ENCODE assay signal across 18 cellular contexts in the genomic region with DNA sequence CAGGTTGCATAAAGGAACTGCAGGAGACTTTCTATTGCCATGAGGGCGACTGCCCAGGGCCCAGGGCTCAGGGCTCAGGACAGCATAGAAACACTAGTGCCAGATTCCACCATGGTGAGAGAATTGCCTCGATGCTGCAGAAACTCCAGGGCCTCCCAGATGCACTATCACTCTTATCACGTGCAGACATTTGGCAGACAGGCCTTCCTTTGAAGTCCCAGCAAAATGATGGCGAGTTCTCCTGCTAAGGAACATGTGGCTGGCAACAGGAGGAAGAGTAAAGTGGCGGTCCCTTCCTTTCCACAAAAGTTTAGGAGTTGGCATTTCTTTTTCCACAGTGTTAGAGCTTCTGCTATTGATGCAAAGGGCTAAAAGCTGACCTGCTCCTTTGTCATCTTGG.
DNase-seq lines count a peak whose midpoint lies in the region; ATAC-seq, FAIRE-seq and TF ChIP-seq lines count a peak whose summit lies in the region.
"Had no signal": no experiment of that assay in that cellular context is flagged by ENCODE, and none has a peak within 500 bp of the region (broad histone marks: within the 10 kb centered on the region; RNA-seq: fewer than 3 reads in every experiment).

No MANE protein-coding gene starts in this region.

- intact Hi-C loops in IMR-90 (cut with micrococcal nuclease) (no loop called here), GM12878 (cut with micrococcal nuclease; ENCODE audit: unreplicated experiment) (loop anchor here (10.0 kb wide), 2 partner anchors 200 to 790 kb away; no protein-coding TSS in a partner anchor), dorsolateral prefrontal cortex (cut with DNase I) (loop anchor here in 1 of 2 donors (5.0 to 10.0 kb wide), 2 partner anchors 98 to 490 kb away; no protein-coding TSS in a partner anchor)

- H3K18ac ChIP-seq in IMR-90 (ENCODE audit: low read depth, low read length) = no peak overlapping the region
- H3K18ac ChIP-seq in mesendoderm (ENCODE audit: low read length) = no peak overlapping the region

- no peak for FAIRE-seq in GM12878 (lab: Jason Lieb, UNC)
- FAIRE-seq: A549, D721Med had no signal

- no peak for TF ChIP-seq RAD21 in IMR-90 (IDR thresholded peaks at IDR 0.05; ENCODE audit: low read length)
- no peak for TF ChIP-seq RAD21 in GM12878 (IDR thresholded peaks at IDR 0.05; ENCODE audit: insufficient read depth, low read depth, low read length)

- H3K23ac ChIP-seq in IMR-90 (ENCODE audit: low read depth, low read length) = no peak overlapping the region
- H3K23ac ChIP-seq in mesendoderm (ENCODE audit: low read length) = no peak overlapping the region

- H2BK120ac ChIP-seq in IMR-90 (ENCODE audit: low read depth, low read length) (peak overlapping the region; percentile 36; the same call in 1 of the 2 replicates), mesendoderm (ENCODE audit: low read depth, low read length) (no peak overlapping the region)

- WGBS in IMR-90 (ENCODE audit: extremely low coverage in 2 of 2, insufficient read length in 1 of 2), 2 experiments = 100% methylated on average over 1 of the region's 5 CpGs; no CpG with 5 or more reads in 1 of the 2 experiments
- 20% methylated on average over 5 of the region's 5 CpGs for WGBS in GM12878 (ENCODE audit: insufficient coverage, insufficient replicate concordance, low lambda C conversion rate, missing lambda C conversion rate)
- WGBS in mesendoderm (ENCODE audit: extremely low coverage, insufficient coverage, low lambda C conversion rate) = no CpG with 5 or more reads among the region's 5 CpGs

- ATAC-seq in IMR-90 (ENCODE audit: low read depth) (no peak), GM12878 (peak; percentile 37; the same call in 2 of the 3 replicates)

- H3K9me1 ChIP-seq in IMR-90 (ENCODE audit: insufficient read depth, low read length) = no peaks in the 10 kb centered on the region

- H3K9me3 ChIP-seq in IMR-90 (ENCODE audit: control insufficient read depth, insufficient read depth, low read length) = no peaks in the 10 kb centered on the region; the same call in 1 of the 2 replicates
- H3K9me3 ChIP-seq in GM12878 (replicated peaks; ENCODE audit: control insufficient read depth, insufficient read depth, low read length) = no peaks in the 10 kb centered on the region
- H3K9me3 ChIP-seq: A549; BE2C; BLaER1 treated with 17β-estradiol and CSF1 and Interleukin-3, amounts not matched to agents 10 nM and 100 nM had no signal

- H3K79me1 ChIP-seq in IMR-90 (ENCODE audit: low read depth in 1 of 2, low read length in 2 of 2) = no peaks in the 10 kb centered on the region
- H3K79me1 ChIP-seq in mesendoderm (ENCODE audit: low read length) = no peaks in the 10 kb centered on the region

- no peak for TF ChIP-seq EP300 in GM12878 (IDR thresholded peaks at IDR 0.05; ENCODE audit: borderline replicate concordance in 1 of 2, control insufficient read depth in 1 of 2, low read depth in 2 of 2, low read length in 2 of 2)

- H3K4me2 ChIP-seq in IMR-90 (ENCODE audit: low read depth, low read length) (no peak overlapping the region), GM12878 (ENCODE audit: control insufficient read depth, insufficient read depth) (no peak overlapping the region), mesendoderm (ENCODE audit: low read length) (no peak overlapping the region)
- H3K4me2 ChIP-seq: A549; BLaER1 treated with 17β-estradiol and CSF1 and Interleukin-3, amounts not matched to agents 10 nM and 100 nM; GM23338 had no signal

- peak; percentile 8 for DNase-seq in ELF-1 (ENCODE audit: low read depth, low spot score)
- no peak for DNase-seq in IMR-90
- no peak for DNase-seq in GM12878 (ENCODE audit: low read depth, low spot score)
- DNase-seq in mesendoderm = peak; percentile 68
- DNase-seq in activated CD4-positive, alpha-beta T cell treated with anti-CD3 and anti-CD28 coated beads for 4 hours = no peak
- no peak for DNase-seq in UCSD-AML1 (lab: John Stamatoyannopoulos, UW; ENCODE audit: unreplicated experiment)
- DNase-seq in dorsolateral prefrontal cortex = no peak
- DNase-seq: 8988T; CD4-positive, alpha-beta T cell; CD8-positive, alpha-beta memory T cell; DMS 273 treated with DMSO at 0.1 percent for 48 hours; DMS79; GF-D8 had no signal

- SMC1A ChIA-PET in GM12878 (lab: Charles Lee; ENCODE audit: uncharacterized antibody, unreplicated experiment) = interaction anchor here (0.7 to 10.7 kb wide), 26 partner anchors 7 to 789 kb away, joined by 3 to 228 read pairs (median 5); no protein-coding TSS in a partner anchor

- RAD21 ChIA-PET in GM12878 (lab: Charles Lee; ENCODE audit: unreplicated experiment) = interaction anchor here (0.7 to 6.1 kb wide), 23 partner anchors 54 to 789 kb away, joined by 3 to 118 read pairs (median 6); no protein-coding TSS in a partner anchor

- H2AK5ac ChIP-seq in IMR-90 (ENCODE audit: low read depth, low read length) (no peak overlapping the region), mesendoderm (ENCODE audit: low read length) (no peak overlapping the region)

- TF ChIP-seq CTCF in IMR-90 (conservative IDR thresholded peaks at IDR 0.05; ENCODE audit: low read depth, low read length) (no peak), GM12878 (IDR thresholded peaks at IDR 0.05 in 2 of 3, conservative IDR thresholded peaks at IDR 0.05 in 1 of 3; ENCODE audit: control insufficient read depth in 2 of 3, extremely low read depth in 1 of 3, insufficient read depth in 1 of 3, low read depth in 3 of 3, low read length in 3 of 3) (0 out of 6 replicates have a peak, but pooled peaks of 1 of the 3 experiments have one; percentile 0), dorsolateral prefrontal cortex (IDR thresholded peaks at IDR 0.05 in 54 of 56, conservative IDR thresholded peaks at IDR 0.05 in 2 of 56; ENCODE audit: low read depth in 1 of 56, partially characterized antibody in 56 of 56) (no peak)

- no peak overlapping the region for H2BK20ac ChIP-seq in IMR-90 (ENCODE audit: low read depth, low read length)

- H3K79me2 ChIP-seq in GM12878 (ENCODE audit: control insufficient read depth, insufficient read depth, low read length) = no peaks in the 10 kb centered on the region
- no peaks in the 10 kb centered on the region for H3K79me2 ChIP-seq in mesendoderm (ENCODE audit: control insufficient read depth, insufficient read depth, low read length)

- no peak overlapping the region for H2AFZ ChIP-seq in IMR-90 (replicated peaks; ENCODE audit: low read length, poor library complexity)
- H2AFZ ChIP-seq in GM12878 (ENCODE audit: control insufficient read depth, low read depth, low read length) = no peak overlapping the region
- H2AFZ ChIP-seq: GM23338 had no signal

- no peaks in the 10 kb centered on the region for H3K27me3 ChIP-seq in IMR-90 (ENCODE audit: control insufficient read depth, insufficient read depth, low read length)
- H3K27me3 ChIP-seq in GM12878 (replicated peaks in 1 of 2; ENCODE audit: control insufficient read depth in 2 of 2, insufficient read depth in 2 of 2, low read length in 1 of 2) = no peaks in the 10 kb centered on the region
- H3K27me3 ChIP-seq in mesendoderm (ENCODE audit: insufficient read depth, low read length, poor library complexity) = no peaks in the 10 kb centered on the region
- H3K27me3 ChIP-seq in dorsolateral prefrontal cortex = peaks cover 0 to 7% (median 0%) of the 10 kb centered on the region in 45 donors
- H3K27me3 ChIP-seq: BE2C; BLaER1 treated with 17β-estradiol and CSF1 and Interleukin-3, amounts not matched to agents 10 nM and 100 nM had no signal

- H2BK5ac ChIP-seq in IMR-90 (ENCODE audit: low read depth, low read length, poor library complexity, severe bottlenecking) (no peak overlapping the region), mesendoderm (ENCODE audit: low read length) (no peak overlapping the region)

- peak overlapping the region; percentile 34; the same call in 1 of the 2 replicates for H4K91ac ChIP-seq in IMR-90 (ENCODE audit: insufficient read depth, low read depth, low read length)

- H3K4me1 ChIP-seq in IMR-90 (ENCODE audit: control insufficient read depth, insufficient read depth, low read length) (no peaks in the 10 kb centered on the region; the same call in none of the 2 replicates), GM12878 (ENCODE audit: control insufficient read depth, insufficient read depth, low read length) (0 out of 2 replicates have a peak, but pooled peaks cover 3% of the 10 kb centered on the region), mesendoderm (ENCODE audit: control insufficient read depth, low read depth, low read length) (no peaks in the 10 kb centered on the region)
- H3K4me1 ChIP-seq: A549; BE2C; BLaER1 treated with 17β-estradiol and CSF1 and Interleukin-3, amounts not matched to agents 10 nM and 100 nM had no signal

- peak overlapping the region; percentile 46; the same call in 1 of the 3 replicates for H2BK15ac ChIP-seq in IMR-90 (ENCODE audit: low read depth, low read length)
- H2BK15ac ChIP-seq in mesendoderm (replicated peaks; ENCODE audit: low read depth) = no peak overlapping the region

- H3K36me3 ChIP-seq in IMR-90 (ENCODE audit: control insufficient read depth, insufficient read depth, low read length) = no peaks in the 10 kb centered on the region
- H3K36me3 ChIP-seq in GM12878 (ENCODE audit: control insufficient read depth in 2 of 2, insufficient read depth in 2 of 2, low read length in 1 of 2) = no peaks in the 10 kb centered on the region
- H3K36me3 ChIP-seq in mesendoderm (ENCODE audit: control insufficient read depth, insufficient read depth, low read length) = no peaks in the 10 kb centered on the region
- H3K36me3 ChIP-seq: BE2C; BLaER1 treated with 17β-estradiol and CSF1 and Interleukin-3, amounts not matched to agents 10 nM and 100 nM had no signal

- in situ Hi-C loops in IMR-90 (cut with MboI; ENCODE audit: low sequenced_read_pairs) = no loop called here
- in situ Hi-C loops in GM12878 (cut with MboI) = loop anchor here (5.0 kb wide), 1 partner anchor 608 kb away; no protein-coding TSS in a partner anchor

- no peak overlapping the region for H4K5ac ChIP-seq in IMR-90 (ENCODE audit: low read depth, low read length)
- no peak overlapping the region for H4K5ac ChIP-seq in mesendoderm (ENCODE audit: low read length)

- CTCF ChIA-PET in IMR-90 (lab: Yijun Ruan, JAX) = interaction anchor here (0.7 to 1.2 kb wide), 4 partner anchors 9 to 106 kb away, joined by 3 to 5 read pairs (median 3); no protein-coding TSS in a partner anchor
- CTCF ChIA-PET in GM12878 (lab: Yijun Ruan, JAX) = interaction anchor here (0.6 to 9.8 kb wide), 37 partner anchors 9 to 790 kb away, joined by 3 to 305 read pairs (median 4); no protein-coding TSS in a partner anchor

- H3K4me3 ChIP-seq in IMR-90 (ENCODE audit: insufficient read depth, low read depth, low read length) (no peak overlapping the region), GM12878 (no peak overlapping the region), mesendoderm (ENCODE audit: low read length) (no peak overlapping the region), dorsolateral prefrontal cortex (no peak overlapping the region)
- H3K4me3 ChIP-seq: A549; BLaER1 treated with 17β-estradiol and CSF1 and Interleukin-3, amounts not matched to agents 10 nM and 100 nM; GM23338 had no signal

- H3K56ac ChIP-seq in IMR-90 (ENCODE audit: extremely low read depth, insufficient read depth, low read length) (no peak overlapping the region), mesendoderm (ENCODE audit: low read length) (no peak overlapping the region)

- H3K4ac ChIP-seq in IMR-90 (ENCODE audit: low read depth, low read length) (0 out of 2 replicates have a peak overlapping the region, but pooled peaks have one; percentile 24), mesendoderm (ENCODE audit: low read depth, low read length) (no peak overlapping the region)

- H3K9ac ChIP-seq in IMR-90 (ENCODE audit: low read depth, low read length) (no peak overlapping the region), GM12878 (ENCODE audit: control insufficient read depth, insufficient read depth, low read length) (no peak overlapping the region), mesendoderm (ENCODE audit: low read length) (no peak overlapping the region)
- H3K9ac ChIP-seq: BLaER1 treated with 17β-estradiol and CSF1 and Interleukin-3, amounts not matched to agents 10 nM and 100 nM had no signal

- H4K20me1 ChIP-seq in IMR-90 (ENCODE audit: insufficient read depth, low read length) (no peaks in the 10 kb centered on the region), GM12878 (ENCODE audit: control insufficient read depth, insufficient read depth) (no peaks in the 10 kb centered on the region)
- H4K20me1 ChIP-seq: BLaER1 treated with 17β-estradiol and CSF1 and Interleukin-3, amounts not matched to agents 10 nM and 100 nM had no signal

- TF ChIP-seq POLR2A in IMR-90 (IDR thresholded peaks at IDR 0.05; ENCODE audit: low read depth, low read length) = no peak
- TF ChIP-seq POLR2A in GM12878 (IDR thresholded peaks at IDR 0.05; ENCODE audit: low read depth, low read length) = no peak

- POLR2A ChIA-PET in IMR-90 (lab: Charles Lee; ENCODE audit: unreplicated experiment) (no interaction called here), GM12878 (lab: Charles Lee) (interaction anchor here (0.5 kb wide), 1 partner anchor 372 kb away, joined by 3 read pairs; no protein-coding TSS in a partner anchor)

- H3K27ac ChIP-seq in IMR-90 (ENCODE audit: insufficient read depth, low read length) (no peak overlapping the region), GM12878 (ENCODE audit: control insufficient read depth, insufficient read depth) (no peak overlapping the region), mesendoderm (ENCODE audit: low read depth, low read length) (no peak overlapping the region), dorsolateral prefrontal cortex (no peak overlapping the region)
- H3K27ac ChIP-seq: A549; BLaER1 treated with 17β-estradiol and CSF1 and Interleukin-3, amounts not matched to agents 10 nM and 100 nM had no signal

- H4K8ac ChIP-seq in IMR-90 (ENCODE audit: low read depth in 2 of 2, low read length in 2 of 2) (no peak overlapping the region), mesendoderm (ENCODE audit: low read depth, low read length) (no peak overlapping the region)

- dilution Hi-C loops in IMR-90 (cut with HindIII; ENCODE audit: low sequenced_read_pairs, unreplicated experiment) = no loop called here

- H2AK9ac ChIP-seq in IMR-90 (replicated peaks; ENCODE audit: low read depth, low read length, poor library complexity) = peak overlapping the region; percentile 23

- no TSS peak for BruUV-seq in IMR-90 (replicated peaks; lab: Mats Ljungman, UMichigan)
- BruUV-seq in GM12878 (replicated peaks; lab: Mats Ljungman, UMichigan) = no TSS peak

- 0 out of 2 replicates have a peak overlapping the region, but pooled peaks have one; percentile 26 for H3K14ac ChIP-seq in IMR-90 (replicated peaks; ENCODE audit: low read depth, low read length)

Comparison
In these comparisons a context has a peak if more than half of its experiments do, and no peak if none do; other contexts are left out.
1. DNase-seq: peak in ELF-1 (single experiment) and mesendoderm (single experiment); none in IMR-90 (single experiment), GM12878 (single experiment), activated CD4-positive, alpha-beta T cell treated with anti-CD3 and anti-CD28 coated beads for 4 hours (0 of 2), UCSD-AML1 (single experiment) and dorsolateral prefrontal cortex (0 of 10).